In the genomic region with DNA sequence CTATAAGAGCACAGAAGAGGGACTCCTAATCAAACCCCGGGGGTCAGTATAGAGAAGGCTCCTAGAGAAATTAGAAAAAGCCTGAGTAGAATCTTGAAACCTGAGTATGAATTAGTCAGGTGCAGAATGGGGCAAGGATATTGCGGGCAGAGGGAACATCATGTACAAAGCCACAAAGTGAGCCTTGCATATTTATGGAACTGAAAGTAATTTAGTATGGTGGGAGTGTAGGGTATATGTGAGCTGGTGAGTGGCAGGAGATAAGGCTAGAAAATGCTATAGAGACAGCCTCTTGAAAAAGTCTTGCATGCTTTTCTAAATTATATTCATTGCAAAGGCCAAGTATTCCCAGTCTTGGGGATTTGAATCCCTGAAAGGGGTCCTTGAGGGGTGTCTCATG, we compare ENCODE assay signal across 8 cellular contexts.
DNase-seq lines count a peak whose midpoint lies in the region; ATAC-seq and TF ChIP-seq lines count a peak whose summit lies in the region.

No MANE protein-coding gene starts in this region.

- CTCF ChIA-PET in GM10248 (lab: Yijun Ruan, JAX): interaction anchor here (1.4 to 1.5 kb wide), 2 partner anchors 94 to 100 kb away, joined by 3 to 7 read pairs; no protein-coding TSS in a partner anchor

- H3K9me3 Mint-ChIP-seq in activated naive CD8-positive, alpha-beta T cell treated with anti-CD3 and anti-CD28 coated beads, Interleukin-2, amount 10 ng/mL, durations not matched to agents 7 days and 5 days: peaks cover 2% of the 10 kb centered on the region

- no peak overlapping the region for H3K27ac ChIP-seq in WERI-Rb-1

- H3K27ac Mint-ChIP-seq in activated naive CD8-positive, alpha-beta T cell treated with anti-CD3 and anti-CD28 coated beads, Interleukin-2, amount 10 ng/mL, durations not matched to agents 7 days and 5 days: peak overlapping the region; percentile 80

- no peaks in the 10 kb centered on the region for H3K27me3 Mint-ChIP-seq in activated naive CD8-positive, alpha-beta T cell treated with anti-CD3 and anti-CD28 coated beads, Interleukin-2, amount 10 ng/mL, durations not matched to agents 7 days and 5 days

- no peaks in the 10 kb centered on the region for H3K27me3 ChIP-seq in WERI-Rb-1 (ENCODE audit: insufficient read depth, low read depth, severe bottlenecking)

- H3K36me3 ChIP-seq in WERI-Rb-1: no peaks in the 10 kb centered on the region

- ATAC-seq in GM21367 (IDR thresholded peaks at IDR 0.05; ENCODE audit: unreplicated experiment): peak; percentile 67
- ATAC-seq in HG03521 (IDR thresholded peaks at IDR 0.05; ENCODE audit: unreplicated experiment): peak; percentile 65
- ATAC-seq in activated naive CD8-positive, alpha-beta T cell treated with anti-CD3 and anti-CD28 coated beads, Interleukin-2, amount 10 ng/mL, durations not matched to agents 7 days and 5 days (ENCODE audit: low read depth): peak; percentile 46
- ATAC-seq in GM19328 (IDR thresholded peaks at IDR 0.05; ENCODE audit: unreplicated experiment): no peak

- H3K4me3 ChIP-seq in WERI-Rb-1 (ENCODE audit: low read depth, low read length): no peak overlapping the region

- no peak for TF ChIP-seq CTCF in GM10248 (IDR thresholded peaks at IDR 0.05; ENCODE audit: control extremely low read depth, extremely low read depth, low read depth, missing control alignments)
- no peak for TF ChIP-seq CTCF in WERI-Rb-1 (IDR thresholded peaks at IDR 0.05; ENCODE audit: low read depth, low read length)

- peak overlapping the region; percentile 56 for H3K4me3 Mint-ChIP-seq in activated naive CD8-positive, alpha-beta T cell treated with anti-CD3 and anti-CD28 coated beads, Interleukin-2, amount 10 ng/mL, durations not matched to agents 7 days and 5 days

- POLR2A ChIA-PET in GM10248 (lab: Yijun Ruan, JAX): no interaction called here
- POLR2A ChIA-PET in activated naive CD8-positive, alpha-beta T cell treated with anti-CD3 and anti-CD28 coated beads, Interleukin-2, amount 10 ng/mL, durations not matched to agents 7 days and 5 days (lab: Charles Lee): interaction anchor here (0.8 to 3.3 kb wide), 3 partner anchors 20 to 108 kb away, joined by 3 to 17 read pairs (median 6); a partner anchor contains a TSS

- DNase-seq in GM10248 (ENCODE audit: extremely low spot score) (peak; percentile 34), NCI-H774 (lab: John Stamatoyannopoulos, UW) (no peak), WERI-Rb-1 (no peak), dermis blood vessel endothelial cell (no peak)
- DNase-seq in activated naive CD8-positive, alpha-beta T cell treated with anti-CD3 and anti-CD28 coated beads, Interleukin-2, amount 10 ng/mL, durations not matched to agents 7 days and 5 days: no peak

- H3K36me3 Mint-ChIP-seq in activated naive CD8-positive, alpha-beta T cell treated with anti-CD3 and anti-CD28 coated beads, Interleukin-2, amount 10 ng/mL, durations not matched to agents 7 days and 5 days: peaks cover 38% of the 10 kb centered on the region

- peaks cover 82% of the 10 kb centered on the region for H3K4me1 Mint-ChIP-seq in activated naive CD8-positive, alpha-beta T cell treated with anti-CD3 and anti-CD28 coated beads, Interleukin-2, amount 10 ng/mL, durations not matched to agents 7 days and 5 days

- H3K9me3 ChIP-seq in WERI-Rb-1 (ENCODE audit: severe bottlenecking): no peaks in the 10 kb centered on the region
